In the genomic region with DNA sequence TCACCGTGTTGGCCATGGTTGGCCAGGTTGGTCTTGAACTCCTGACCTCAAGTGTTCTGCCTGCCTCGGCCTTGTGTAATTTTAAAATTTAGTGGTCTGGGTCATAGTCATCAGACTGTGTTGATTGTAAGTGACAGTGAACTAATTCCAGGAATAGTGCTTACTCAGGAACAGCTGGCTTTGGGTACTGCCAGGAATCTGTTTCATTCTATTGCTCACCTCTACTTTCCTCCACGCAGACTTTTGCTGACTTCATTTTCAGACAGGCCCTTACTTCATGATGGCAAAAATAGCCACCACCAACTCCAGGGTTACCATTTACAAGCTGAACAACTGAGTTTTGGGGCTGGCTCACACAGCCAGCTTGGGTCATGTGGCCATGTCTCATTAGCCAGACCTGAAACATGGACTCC, we compare ENCODE assay signal across 1 cellular context.
TF ChIP-seq lines count a peak whose summit lies in the region.

No MANE protein-coding gene starts in this region.

TF ChIP-seq in K562, 482 proteins besides CTCF, POLR2A, EP300 and RAD21 (continued from another document and continues in another):
- TF ChIP-seq, protein P1, sequence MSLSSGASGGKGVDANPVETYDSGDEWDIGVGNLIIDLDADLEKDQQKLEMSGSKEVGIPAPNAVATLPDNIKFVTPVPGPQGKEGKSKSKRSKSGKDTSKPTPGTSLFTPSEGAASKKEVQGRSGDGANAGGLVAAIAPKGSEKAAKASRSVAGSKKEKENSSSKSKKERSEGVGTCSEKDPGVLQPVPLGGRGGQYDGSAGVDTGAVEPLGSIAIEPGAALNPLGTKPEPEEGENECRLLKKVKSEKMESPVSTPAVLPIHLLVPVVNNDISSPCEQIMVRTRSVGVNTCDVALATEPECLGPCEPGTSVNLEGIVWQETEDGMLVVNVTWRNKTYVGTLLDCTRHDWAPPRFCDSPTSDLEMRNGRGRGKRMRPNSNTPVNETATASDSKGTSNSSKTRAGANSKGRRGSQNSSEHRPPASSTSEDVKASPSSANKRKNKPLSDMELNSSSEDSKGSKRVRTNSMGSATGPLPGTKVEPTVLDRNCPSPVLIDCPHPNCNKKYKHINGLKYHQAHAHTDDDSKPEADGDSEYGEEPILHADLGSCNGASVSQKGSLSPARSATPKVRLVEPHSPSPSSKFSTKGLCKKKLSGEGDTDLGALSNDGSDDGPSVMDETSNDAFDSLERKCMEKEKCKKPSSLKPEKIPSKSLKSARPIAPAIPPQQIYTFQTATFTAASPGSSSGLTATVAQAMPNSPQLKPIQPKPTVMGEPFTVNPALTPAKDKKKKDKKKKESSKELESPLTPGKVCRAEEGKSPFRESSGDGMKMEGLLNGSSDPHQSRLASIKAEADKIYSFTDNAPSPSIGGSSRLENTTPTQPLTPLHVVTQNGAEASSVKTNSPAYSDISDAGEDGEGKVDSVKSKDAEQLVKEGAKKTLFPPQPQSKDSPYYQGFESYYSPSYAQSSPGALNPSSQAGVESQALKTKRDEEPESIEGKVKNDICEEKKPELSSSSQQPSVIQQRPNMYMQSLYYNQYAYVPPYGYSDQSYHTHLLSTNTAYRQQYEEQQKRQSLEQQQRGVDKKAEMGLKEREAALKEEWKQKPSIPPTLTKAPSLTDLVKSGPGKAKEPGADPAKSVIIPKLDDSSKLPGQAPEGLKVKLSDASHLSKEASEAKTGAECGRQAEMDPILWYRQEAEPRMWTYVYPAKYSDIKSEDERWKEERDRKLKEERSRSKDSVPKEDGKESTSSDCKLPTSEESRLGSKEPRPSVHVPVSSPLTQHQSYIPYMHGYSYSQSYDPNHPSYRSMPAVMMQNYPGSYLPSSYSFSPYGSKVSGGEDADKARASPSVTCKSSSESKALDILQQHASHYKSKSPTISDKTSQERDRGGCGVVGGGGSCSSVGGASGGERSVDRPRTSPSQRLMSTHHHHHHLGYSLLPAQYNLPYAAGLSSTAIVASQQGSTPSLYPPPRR (CRISPR knock-in tag; IDR thresholded peaks at IDR 0.05; ENCODE audit: borderline replicate concordance): no peak
- no peak for TF ChIP-seq ZNF253 (CRISPR knock-in tag; conservative IDR thresholded peaks at IDR 0.05)
- no peak for TF ChIP-seq SMARCE1 (IDR thresholded peaks at IDR 0.05)
- TF ChIP-seq ZNF785 (CRISPR knock-in tag; IDR thresholded peaks at IDR 0.05): no peak
- TF ChIP-seq TAF9B (IDR thresholded peaks at IDR 0.05; ENCODE audit: partially characterized antibody): peak; percentile 24
- no peak for TF ChIP-seq ZNF668 (CRISPR knock-in tag; IDR thresholded peaks at IDR 0.05)
- TF ChIP-seq ZNF24 (IDR thresholded peaks at IDR 0.05): no peak
- no peak for TF ChIP-seq DNMT1 (IDR thresholded peaks at IDR 0.05)
- TF ChIP-seq, protein P2, sequence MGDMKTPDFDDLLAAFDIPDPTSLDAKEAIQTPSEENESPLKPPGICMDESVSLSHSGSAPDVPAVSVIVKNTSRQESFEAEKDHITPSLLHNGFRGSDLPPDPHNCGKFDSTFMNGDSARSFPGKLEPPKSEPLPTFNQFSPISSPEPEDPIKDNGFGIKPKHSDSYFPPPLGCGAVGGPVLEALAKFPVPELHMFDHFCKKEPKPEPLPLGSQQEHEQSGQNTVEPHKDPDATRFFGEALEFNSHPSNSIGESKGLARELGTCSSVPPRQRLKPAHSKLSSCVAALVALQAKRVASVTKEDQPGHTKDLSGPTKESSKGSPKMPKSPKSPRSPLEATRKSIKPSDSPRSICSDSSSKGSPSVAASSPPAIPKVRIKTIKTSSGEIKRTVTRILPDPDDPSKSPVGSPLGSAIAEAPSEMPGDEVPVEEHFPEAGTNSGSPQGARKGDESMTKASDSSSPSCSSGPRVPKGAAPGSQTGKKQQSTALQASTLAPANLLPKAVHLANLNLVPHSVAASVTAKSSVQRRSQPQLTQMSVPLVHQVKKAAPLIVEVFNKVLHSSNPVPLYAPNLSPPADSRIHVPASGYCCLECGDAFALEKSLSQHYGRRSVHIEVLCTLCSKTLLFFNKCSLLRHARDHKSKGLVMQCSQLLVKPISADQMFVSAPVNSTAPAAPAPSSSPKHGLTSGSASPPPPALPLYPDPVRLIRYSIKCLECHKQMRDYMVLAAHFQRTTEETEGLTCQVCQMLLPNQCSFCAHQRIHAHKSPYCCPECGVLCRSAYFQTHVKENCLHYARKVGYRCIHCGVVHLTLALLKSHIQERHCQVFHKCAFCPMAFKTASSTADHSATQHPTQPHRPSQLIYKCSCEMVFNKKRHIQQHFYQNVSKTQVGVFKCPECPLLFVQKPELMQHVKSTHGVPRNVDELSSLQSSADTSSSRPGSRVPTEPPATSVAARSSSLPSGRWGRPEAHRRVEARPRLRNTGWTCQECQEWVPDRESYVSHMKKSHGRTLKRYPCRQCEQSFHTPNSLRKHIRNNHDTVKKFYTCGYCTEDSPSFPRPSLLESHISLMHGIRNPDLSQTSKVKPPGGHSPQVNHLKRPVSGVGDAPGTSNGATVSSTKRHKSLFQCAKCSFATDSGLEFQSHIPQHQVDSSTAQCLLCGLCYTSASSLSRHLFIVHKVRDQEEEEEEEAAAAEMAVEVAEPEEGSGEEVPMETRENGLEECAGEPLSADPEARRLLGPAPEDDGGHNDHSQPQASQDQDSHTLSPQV (IDR thresholded peaks at IDR 0.05): 0 out of 2 replicates have a peak, but pooled peaks have one; percentile 33
- TF ChIP-seq NR2C1 (IDR thresholded peaks at IDR 0.05): no peak
- TF ChIP-seq NR2C1 (tag; IDR thresholded peaks at IDR 0.05): no peak
- TF ChIP-seq, protein P3, sequence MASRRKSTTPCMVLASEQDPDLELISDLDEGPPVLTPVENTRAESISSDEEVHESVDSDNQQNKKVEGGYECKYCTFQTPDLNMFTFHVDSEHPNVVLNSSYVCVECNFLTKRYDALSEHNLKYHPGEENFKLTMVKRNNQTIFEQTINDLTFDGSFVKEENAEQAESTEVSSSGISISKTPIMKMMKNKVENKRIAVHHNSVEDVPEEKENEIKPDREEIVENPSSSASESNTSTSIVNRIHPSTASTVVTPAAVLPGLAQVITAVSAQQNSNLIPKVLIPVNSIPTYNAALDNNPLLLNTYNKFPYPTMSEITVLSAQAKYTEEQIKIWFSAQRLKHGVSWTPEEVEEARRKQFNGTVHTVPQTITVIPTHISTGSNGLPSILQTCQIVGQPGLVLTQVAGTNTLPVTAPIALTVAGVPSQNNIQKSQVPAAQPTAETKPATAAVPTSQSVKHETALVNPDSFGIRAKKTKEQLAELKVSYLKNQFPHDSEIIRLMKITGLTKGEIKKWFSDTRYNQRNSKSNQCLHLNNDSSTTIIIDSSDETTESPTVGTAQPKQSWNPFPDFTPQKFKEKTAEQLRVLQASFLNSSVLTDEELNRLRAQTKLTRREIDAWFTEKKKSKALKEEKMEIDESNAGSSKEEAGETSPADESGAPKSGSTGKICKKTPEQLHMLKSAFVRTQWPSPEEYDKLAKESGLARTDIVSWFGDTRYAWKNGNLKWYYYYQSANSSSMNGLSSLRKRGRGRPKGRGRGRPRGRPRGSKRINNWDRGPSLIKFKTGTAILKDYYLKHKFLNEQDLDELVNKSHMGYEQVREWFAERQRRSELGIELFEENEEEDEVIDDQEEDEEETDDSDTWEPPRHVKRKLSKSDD (conservative IDR thresholded peaks at IDR 0.05; ENCODE audit: low read length): no peak
- no peak for TF ChIP-seq TEAD4 (IDR thresholded peaks at IDR 0.05; ENCODE audit: low read length)
- no peak for TF ChIP-seq TEAD4 (CRISPR knock-in tag; IDR thresholded peaks at IDR 0.05; ENCODE audit: borderline replicate concordance)
- TF ChIP-seq JUNB (CRISPR knock-in tag; conservative IDR thresholded peaks at IDR 0.05): no peak
- TF ChIP-seq ZNF274 (IDR thresholded peaks at IDR 0.05; ENCODE audit: borderline replicate concordance, low read depth, low read length): no peak
- TF ChIP-seq, protein P4, sequence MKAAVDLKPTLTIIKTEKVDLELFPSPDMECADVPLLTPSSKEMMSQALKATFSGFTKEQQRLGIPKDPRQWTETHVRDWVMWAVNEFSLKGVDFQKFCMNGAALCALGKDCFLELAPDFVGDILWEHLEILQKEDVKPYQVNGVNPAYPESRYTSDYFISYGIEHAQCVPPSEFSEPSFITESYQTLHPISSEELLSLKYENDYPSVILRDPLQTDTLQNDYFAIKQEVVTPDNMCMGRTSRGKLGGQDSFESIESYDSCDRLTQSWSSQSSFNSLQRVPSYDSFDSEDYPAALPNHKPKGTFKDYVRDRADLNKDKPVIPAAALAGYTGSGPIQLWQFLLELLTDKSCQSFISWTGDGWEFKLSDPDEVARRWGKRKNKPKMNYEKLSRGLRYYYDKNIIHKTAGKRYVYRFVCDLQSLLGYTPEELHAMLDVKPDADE (conservative IDR thresholded peaks at IDR 0.05; ENCODE audit: control insufficient read depth, low read depth, low read length): no peak
- TF ChIP-seq MECOM (CRISPR knock-in tag; IDR thresholded peaks at IDR 0.05): no peak
- no peak for TF ChIP-seq EGR1 (conservative IDR thresholded peaks at IDR 0.05)
- no peak for TF ChIP-seq ZNF586 (CRISPR knock-in tag; conservative IDR thresholded peaks at IDR 0.05)
- no peak for TF ChIP-seq TSC22D4 (tag; IDR thresholded peaks at IDR 0.05)
- TF ChIP-seq NFRKB (IDR thresholded peaks at IDR 0.05; ENCODE audit: low read depth): no peak
- peak; percentile 69 for TF ChIP-seq ZNF316 (IDR thresholded peaks at IDR 0.05)
- no peak for TF ChIP-seq BCL6 (CRISPR knock-in tag; IDR thresholded peaks at IDR 0.05)
- TF ChIP-seq ZNF707 (CRISPR knock-in tag; conservative IDR thresholded peaks at IDR 0.05): no peak
- TF ChIP-seq CHD1 (IDR thresholded peaks at IDR 0.05; ENCODE audit: low read length): no peak
- no peak for TF ChIP-seq ZNF347 (CRISPR knock-in tag; IDR thresholded peaks at IDR 0.05; ENCODE audit: low read depth)
- TF ChIP-seq TRIM28 (IDR thresholded peaks at IDR 0.05): no peak
- TF ChIP-seq, protein P5, sequence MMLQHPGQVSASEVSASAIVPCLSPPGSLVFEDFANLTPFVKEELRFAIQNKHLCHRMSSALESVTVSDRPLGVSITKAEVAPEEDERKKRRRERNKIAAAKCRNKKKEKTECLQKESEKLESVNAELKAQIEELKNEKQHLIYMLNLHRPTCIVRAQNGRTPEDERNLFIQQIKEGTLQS (IDR thresholded peaks at IDR 0.05): peak; percentile 81
- TF ChIP-seq, protein P5 (CRISPR knock-in tag; conservative IDR thresholded peaks at IDR 0.05): no peak
- 0 out of 2 replicates have a peak, but pooled peaks have one; percentile 20 for TF ChIP-seq FOSL1 (tag; conservative IDR thresholded peaks at IDR 0.05)
- no peak for TF ChIP-seq NRF1 (conservative IDR thresholded peaks at IDR 0.05 in 1 of 2, IDR thresholded peaks at IDR 0.05 in 1 of 2)
- no peak for TF ChIP-seq SMAD3 (CRISPR knock-in tag; conservative IDR thresholded peaks at IDR 0.05)
- TF ChIP-seq, protein P6, sequence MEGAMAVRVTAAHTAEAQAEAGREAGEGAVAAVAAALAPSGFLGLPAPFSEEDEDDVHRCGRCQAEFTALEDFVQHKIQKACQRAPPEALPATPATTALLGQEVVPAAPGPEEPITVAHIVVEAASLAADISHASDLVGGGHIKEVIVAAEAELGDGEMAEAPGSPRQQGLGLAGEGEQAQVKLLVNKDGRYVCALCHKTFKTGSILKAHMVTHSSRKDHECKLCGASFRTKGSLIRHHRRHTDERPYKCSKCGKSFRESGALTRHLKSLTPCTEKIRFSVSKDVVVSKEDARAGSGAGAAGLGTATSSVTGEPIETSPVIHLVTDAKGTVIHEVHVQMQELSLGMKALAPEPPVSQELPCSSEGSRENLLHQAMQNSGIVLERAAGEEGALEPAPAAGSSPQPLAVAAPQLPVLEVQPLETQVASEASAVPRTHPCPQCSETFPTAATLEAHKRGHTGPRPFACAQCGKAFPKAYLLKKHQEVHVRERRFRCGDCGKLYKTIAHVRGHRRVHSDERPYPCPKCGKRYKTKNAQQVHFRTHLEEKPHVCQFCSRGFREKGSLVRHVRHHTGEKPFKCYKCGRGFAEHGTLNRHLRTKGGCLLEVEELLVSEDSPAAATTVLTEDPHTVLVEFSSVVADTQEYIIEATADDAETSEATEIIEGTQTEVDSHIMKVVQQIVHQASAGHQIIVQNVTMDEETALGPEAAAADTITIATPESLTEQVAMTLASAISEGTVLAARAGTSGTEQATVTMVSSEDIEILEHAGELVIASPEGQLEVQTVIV (CRISPR knock-in tag; IDR thresholded peaks at IDR 0.05; ENCODE audit: borderline replicate concordance): no peak
- peak; percentile 35; the same call in 1 of the 2 replicates for TF ChIP-seq SMARCA4 (IDR thresholded peaks at IDR 0.05)
- TF ChIP-seq PPARD (CRISPR knock-in tag; IDR thresholded peaks at IDR 0.05): no peak
- no peak for TF ChIP-seq ZNF12 (CRISPR knock-in tag; IDR thresholded peaks at IDR 0.05)
- peak; percentile 16; the same call in 1 of the 2 replicates for TF ChIP-seq BACH1 (tag; IDR thresholded peaks at IDR 0.05)
- TF ChIP-seq NFE2 (IDR thresholded peaks at IDR 0.05; ENCODE audit: low read depth): no peak
- TF ChIP-seq ZNF282 (CRISPR knock-in tag; IDR thresholded peaks at IDR 0.05): no peak
